ENCODE assay signal across 1 cellular context in genomic region chr9:113011911-113012381, GRCh38.
TF ChIP-seq lines count a peak whose summit lies in the region.

Gene ZNF883, minus strand, starts transcription at chr9:113012192.

TF ChIP-seq in HepG2, 621 proteins besides CTCF, POLR2A, EP300 and RAD21 (continued from another document and continues in another):
- TF ChIP-seq TOE1 (CRISPR knock-in tag; IDR thresholded peaks at IDR 0.05) (no peak), KMT2A (CRISPR knock-in tag; IDR thresholded peaks at IDR 0.05) (peak; percentile 65; the same call in 1 of the 2 replicates), CENPT (CRISPR knock-in tag; IDR thresholded peaks at IDR 0.05; ENCODE audit: low read depth) (no peak), ZNF773 (CRISPR knock-in tag; IDR thresholded peaks at IDR 0.05; ENCODE audit: borderline replicate concordance) (no peak), ZFP36L2 (CRISPR knock-in tag; IDR thresholded peaks at IDR 0.05) (no peak), FOXA3 (CRISPR knock-in tag; IDR thresholded peaks at IDR 0.05) (peak; percentile 57), ZNF556 (CRISPR knock-in tag; IDR thresholded peaks at IDR 0.05; ENCODE audit: borderline replicate concordance) (peak; percentile 47; the same call in 1 of the 2 replicates), ZNF264 (CRISPR knock-in tag; IDR thresholded peaks at IDR 0.05) (no peak), AGO2 (optimal IDR thresholded peaks at IDR 0.05; ENCODE audit: low read depth, low read length) (no peak), MBNL3 (CRISPR knock-in tag; conservative IDR thresholded peaks at IDR 0.05) (no peak), KDM5B (CRISPR knock-in tag; IDR thresholded peaks at IDR 0.05; ENCODE audit: borderline replicate concordance) (peak; percentile 48; the same call in 1 of the 2 replicates), ZNF138 (CRISPR knock-in tag; IDR thresholded peaks at IDR 0.05; ENCODE audit: low read depth) (no peak), DBP (CRISPR knock-in tag; IDR thresholded peaks at IDR 0.05; ENCODE audit: not compliant biosample characterization) (no peak), ZNF260 (CRISPR knock-in tag; IDR thresholded peaks at IDR 0.05; ENCODE audit: borderline replicate concordance, low read depth) (no peak), ZBTB8A (CRISPR knock-in tag; IDR thresholded peaks at IDR 0.05; ENCODE audit: borderline replicate concordance, low read depth) (no peak), ZNF558 (CRISPR knock-in tag; IDR thresholded peaks at IDR 0.05; ENCODE audit: borderline replicate concordance) (no peak; the same call in 1 of the 2 replicates), RFX3 (CRISPR knock-in tag; IDR thresholded peaks at IDR 0.05) (no peak), SIN3A (IDR thresholded peaks at IDR 0.05; ENCODE audit: borderline replicate concordance, low read depth, low read length) (0 out of 2 replicates have a peak, but pooled peaks have one; percentile 52), ZBTB40 (IDR thresholded peaks at IDR 0.05) (no peak), ZBTB40 (CRISPR knock-in tag; IDR thresholded peaks at IDR 0.05) (peak; percentile 53; the same call in 1 of the 2 replicates), ZNF619 (CRISPR knock-in tag; IDR thresholded peaks at IDR 0.05) (0 out of 2 replicates have a peak, but pooled peaks have one; percentile 19), GPBP1L1 (CRISPR knock-in tag; IDR thresholded peaks at IDR 0.05) (no peak), AFF4 (CRISPR knock-in tag; IDR thresholded peaks at IDR 0.05) (no peak), PAXIP1 (CRISPR knock-in tag; conservative IDR thresholded peaks at IDR 0.05) (no peak), MXD1 (CRISPR knock-in tag; IDR thresholded peaks at IDR 0.05) (no peak), FOSL1 (CRISPR knock-in tag; IDR thresholded peaks at IDR 0.05; ENCODE audit: borderline replicate concordance) (no peak)
- TF ChIP-seq, protein P1, sequence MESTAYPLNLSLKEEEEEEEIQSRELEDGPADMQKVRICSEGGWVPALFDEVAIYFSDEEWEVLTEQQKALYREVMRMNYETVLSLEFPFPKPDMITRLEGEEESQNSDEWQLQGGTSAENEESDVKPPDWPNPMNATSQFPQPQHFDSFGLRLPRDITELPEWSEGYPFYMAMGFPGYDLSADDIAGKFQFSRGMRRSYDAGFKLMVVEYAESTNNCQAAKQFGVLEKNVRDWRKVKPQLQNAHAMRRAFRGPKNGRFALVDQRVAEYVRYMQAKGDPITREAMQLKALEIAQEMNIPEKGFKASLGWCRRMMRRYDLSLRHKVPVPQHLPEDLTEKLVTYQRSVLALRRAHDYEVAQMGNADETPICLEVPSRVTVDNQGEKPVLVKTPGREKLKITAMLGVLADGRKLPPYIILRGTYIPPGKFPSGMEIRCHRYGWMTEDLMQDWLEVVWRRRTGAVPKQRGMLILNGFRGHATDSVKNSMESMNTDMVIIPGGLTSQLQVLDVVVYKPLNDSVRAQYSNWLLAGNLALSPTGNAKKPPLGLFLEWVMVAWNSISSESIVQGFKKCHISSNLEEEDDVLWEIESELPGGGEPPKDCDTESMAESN (CRISPR knock-in tag; conservative IDR thresholded peaks at IDR 0.05): peak; percentile 66; the same call in 1 of the 2 replicates
